In the genomic region with DNA sequence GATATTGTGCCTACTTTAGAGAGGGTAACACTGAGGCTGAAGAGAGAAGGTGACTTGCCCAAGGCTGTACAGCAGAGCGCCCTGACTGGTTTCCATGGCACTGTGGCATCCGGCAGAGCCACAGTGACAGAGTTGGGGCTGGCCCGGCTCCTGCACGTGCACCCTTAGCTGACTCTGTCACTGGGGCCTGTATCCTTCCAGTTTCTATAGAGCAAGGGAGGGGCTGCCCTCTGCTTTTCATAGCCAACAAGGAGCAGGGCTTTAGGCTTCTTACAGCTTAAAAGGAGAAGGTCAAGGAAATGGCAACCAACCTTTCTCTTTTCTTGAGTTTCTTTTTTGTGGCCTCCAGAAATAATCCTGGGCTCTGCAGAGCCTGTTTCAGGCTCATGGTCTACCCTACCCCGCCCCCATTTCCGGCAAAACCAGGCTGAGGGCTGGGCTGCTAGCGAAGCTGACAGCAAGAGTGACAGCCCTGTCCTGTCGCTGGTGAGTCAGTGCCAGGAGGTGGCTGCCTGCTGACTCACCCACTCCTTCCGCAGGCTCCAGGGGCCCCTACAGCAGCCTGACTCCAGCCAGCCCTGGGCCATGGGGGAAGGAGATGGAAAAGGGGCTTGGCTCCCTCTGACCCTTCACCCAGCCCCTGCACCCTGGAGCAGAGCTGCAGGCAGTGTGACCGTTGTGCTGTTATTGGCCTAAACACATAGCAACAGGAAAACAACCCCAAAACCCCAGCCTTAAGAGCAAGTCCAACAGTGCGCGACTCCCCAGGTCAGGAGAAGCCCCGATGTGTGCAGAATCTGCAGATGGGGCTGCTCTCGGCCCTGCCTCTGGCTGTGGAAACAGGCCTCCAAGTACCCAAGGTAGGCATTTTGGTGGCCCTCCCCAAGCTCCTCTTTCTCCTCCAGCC, we compare ENCODE assay signal across 9 cellular contexts. TPM values are rescaled to one million over a fixed set of nuclear protein-coding genes. Genes with fewer than 3 reads are reported as not detected.
DNase-seq lines count a peak whose midpoint lies in the region; ATAC-seq, FAIRE-seq and TF ChIP-seq lines count a peak whose summit lies in the region.
"Had no signal": no experiment of that assay in that cellular context is flagged by ENCODE, and none has a peak within 500 bp of the region (broad histone marks: within the 10 kb centered on the region; RNA-seq: fewer than 3 reads in every experiment).

No MANE protein-coding gene starts in this region.

- H3K9me3 ChIP-seq in BE2C (no peaks in the 10 kb centered on the region), pancreas (no peaks in the 10 kb centered on the region), tibial artery (no peaks in the 10 kb centered on the region)

- H3K27ac ChIP-seq in RWPE1 (peak overlapping the region; percentile 84), pancreas (peak overlapping the region in 2 of 4 donors; percentile 61 to 66), tibial artery (peak overlapping the region; percentile 60 to 77)
- H3K27ac ChIP-seq: SK-N-MC had no signal

- H3K27me3 ChIP-seq in BE2C (no peaks in the 10 kb centered on the region), pancreas (no peaks in the 10 kb centered on the region), tibial artery (no peaks in the 10 kb centered on the region)

- DNase-seq in BE2C, result peak; percentile 89
- DNase-seq in GM19239 (ENCODE audit: insufficient read length, low spot score), result peak; percentile 91
- DNase-seq in RWPE1 (ENCODE audit: low spot score), result peak; percentile 75
- peak; percentile 90 for DNase-seq in activated T-helper 9 cell treated with anti-CD3 and anti-CD28 coated beads, Interleukin-2, amount 50 U/mL, for 16 hours (ENCODE audit: low read depth)
- peak; percentile 83 for DNase-seq in foreskin melanocyte
- DNase-seq in pancreas, result peak; percentile 19 to 82 (median 52)
- peak; percentile 84 to 95 for DNase-seq in tibial artery

- CTCF ChIA-PET in RWPE1 (lab: Yijun Ruan, JAX), result interaction anchor here (1.0 to 1.3 kb wide), 2 partner anchors 30 to 36 kb away, joined by 3 to 5 read pairs; no protein-coding TSS in a partner anchor

- POLR2A ChIA-PET in RWPE1 (lab: Yijun Ruan, JAX; ENCODE audit: low non-redundant PET), result no interaction called here

- peak; percentile 86 for FAIRE-seq in GM19239 (lab: Jason Lieb, UNC)
- FAIRE-seq in pancreas (lab: Jason Lieb, UNC), result no peak

- intact Hi-C loops in pancreas (cut with DNase I) (no loop called here), tibial artery (cut with DNase I; ENCODE audit: low total_unique reads) (loop anchor here (2.0 kb wide), 1 partner anchor 29 kb away; the partner anchor contains the start of gene SLC6A6)

- H3K4me1 ChIP-seq in BE2C (peaks cover 10% of the 10 kb centered on the region), pancreas (peaks cover 0 to 17% (median 0%) of the 10 kb centered on the region in 3 donors), tibial artery (peaks cover 0 to 41% (median 38%) of the 10 kb centered on the region in 4 donors)

- ATAC-seq in HG03354 (IDR thresholded peaks at IDR 0.05; ENCODE audit: poor library complexity, severe bottlenecking, unreplicated experiment) (peak; percentile 85), pancreas (peak; percentile 62 to 88 (median 82))

- H3K36me3 ChIP-seq in BE2C, result no peaks in the 10 kb centered on the region
- H3K36me3 ChIP-seq in pancreas, result no peaks in the 10 kb centered on the region
- H3K36me3 ChIP-seq in tibial artery, result no peaks in the 10 kb centered on the region

- TF ChIP-seq CTCF in BE2C (IDR thresholded peaks at IDR 0.05; ENCODE audit: low read depth, low read length) (no peak), RWPE1 (conservative IDR thresholded peaks at IDR 0.05; ENCODE audit: low read depth) (no peak), pancreas (IDR thresholded peaks at IDR 0.05) (no peak), tibial artery (IDR thresholded peaks at IDR 0.05) (no peak)

- WGBS in pancreas, 2 donors, result 73 to 74% methylated on average over 14 of the region's 14 CpGs

- no peak overlapping the region for H3K4me3 ChIP-seq in BE2C (ENCODE audit: low read depth, low read length)
- no peak overlapping the region for H3K4me3 ChIP-seq in pancreas
- H3K4me3 ChIP-seq in tibial artery, result no peak overlapping the region
- H3K4me3 ChIP-seq: SK-N-MC had no signal

RNA-seq across cellular contexts. Expression of gene SLC6A6, which starts 29.8 kb away (rescaled TPM):
- 12.8 TPM for polyA plus RNA-seq in BE2C (2012; ENCODE audit: insufficient read depth, insufficient read length, low read depth)
- total RNA-seq in pancreas, result 10 to 100 TPM in 2 of 6 donors, 1 to 10 TPM in 4; 2.1 to 11.6 (median 3.4) TPM
- 1 to 10 TPM; 2.4 to 6.1 TPM for polyA plus RNA-seq in pancreas
